8 cellular contexts compared by ENCODE assay signal in genomic region chr7:101815826-101816488, GRCh38. TPM values are rescaled to one million over a fixed set of nuclear protein-coding genes. Genes with fewer than 3 reads are reported as not detected.
DNase-seq lines count a peak whose midpoint lies in the region; ATAC-seq and TF ChIP-seq lines count a peak whose summit lies in the region.

No MANE protein-coding gene starts in this region.

- peaks cover 6% of the 10 kb centered on the region for H4K20me1 ChIP-seq in KMS-11 (ENCODE audit: insufficient read depth)

- H3K4me1 ChIP-seq in KMS-11 (ENCODE audit: low read depth, poor library complexity, severe bottlenecking) (peaks cover 18% of the 10 kb centered on the region), gastroesophageal sphincter (peaks cover 0 to 52% (median 12%) of the 10 kb centered on the region in 3 donors), testis (peaks cover 12% of the 10 kb centered on the region)

- no peak overlapping the region for H3K4me2 ChIP-seq in KMS-11

- peak overlapping the region; percentile 35; the same call in 1 of the 2 replicates for H2AFZ ChIP-seq in KMS-11 (ENCODE audit: low read depth)

- peaks cover 35% of the 10 kb centered on the region for H3K79me2 ChIP-seq in KMS-11 (ENCODE audit: insufficient read depth, low read depth)

- H3K4me3 ChIP-seq in KMS-11 (IDR thresholded peaks at IDR 0.05; ENCODE audit: insufficient read depth, low read depth, low read length) (no peak overlapping the region), gastroesophageal sphincter (peak overlapping the region; percentile 54 to 93), testis (peak overlapping the region; percentile 64 to 70)

- TF ChIP-seq CTCF in KMS-11 (conservative IDR thresholded peaks at IDR 0.05; ENCODE audit: low read depth, low read length): no peak
- TF ChIP-seq CTCF in gastroesophageal sphincter (IDR thresholded peaks at IDR 0.05): peak in 3 of 4 experiments; percentile 35 to 62 (median 36)
- TF ChIP-seq CTCF in testis (IDR thresholded peaks at IDR 0.05): peak in 1 of 3 experiments; percentile 33

- DNase-seq in DMS114 treated with DMSO at 0.1 percent for 48 hours (lab: John Stamatoyannopoulos, UW; ENCODE audit: unreplicated experiment) (peak; percentile 51), activated gamma-delta T cell treated with Interleukin-2 at 50 U/mL for 16 hours (peak; percentile 62), nucleus accumbens (lab: John Stamatoyannopoulos, UW) (peak in 45 of 56 donors; percentile 11 to 76 (median 52)), testis (peak; percentile 66)

- peak; percentile 68 for TF ChIP-seq POLR2A in Raji (IDR thresholded peaks at IDR 0.05; ENCODE audit: insufficient read depth, low read depth, low read length)
- peak in 1 of 2 donors; percentile 18 for TF ChIP-seq POLR2A in gastroesophageal sphincter (IDR thresholded peaks at IDR 0.05)
- no peak for TF ChIP-seq POLR2A in testis (IDR thresholded peaks at IDR 0.05)

- H3K27ac ChIP-seq in KMS-11 (peak overlapping the region; percentile 42; the same call in 1 of the 2 replicates), gastroesophageal sphincter (peak overlapping the region; percentile 2 to 92 (median 84)), testis (peak overlapping the region in 1 of 2 donors; percentile 82)

- H3K36me3 ChIP-seq in KMS-11 (ENCODE audit: insufficient read depth) (no peaks in the 10 kb centered on the region), gastroesophageal sphincter (no peaks in the 10 kb centered on the region), testis (ENCODE audit: low read depth, missing control alignments) (no peaks in the 10 kb centered on the region)

- H3K9me3 ChIP-seq in gastroesophageal sphincter: no peaks in the 10 kb centered on the region
- no peaks in the 10 kb centered on the region for H3K9me3 ChIP-seq in testis

- intact Hi-C loops in testis (cut with DNase I; ENCODE audit: low total_unique reads): no loop called here

- no peak for TF ChIP-seq EP300 in gastroesophageal sphincter (IDR thresholded peaks at IDR 0.05)

- H3K9ac ChIP-seq in KMS-11: peak overlapping the region; percentile 70; the same call in 1 of the 2 replicates

- no CpG with 5 or more reads among the region's 88 CpGs for WGBS in gastroesophageal sphincter (ENCODE audit: low coverage in 1 of 2), 2 donors
- WGBS in testis, 2 donors: 1% methylated on average over 56 of the region's 88 CpGs; no CpG with 5 or more reads in 1 of the 2 donors

- H3K27me3 ChIP-seq in KMS-11 (ENCODE audit: insufficient read depth, low read depth) (no peaks in the 10 kb centered on the region), gastroesophageal sphincter (no peaks in the 10 kb centered on the region), testis (no peaks in the 10 kb centered on the region)

- ATAC-seq in GM21529 (IDR thresholded peaks at IDR 0.05; ENCODE audit: unreplicated experiment) (peak; percentile 58), gastroesophageal sphincter (peak; percentile 88)

RNA-seq across cellular contexts. Expression of gene CUX1, which starts 1.5 kb away (rescaled TPM):
- total RNA-seq in gastroesophageal sphincter: 100 to 1,000 TPM in 2 of 4 donors, 10 to 100 TPM in 2; 84.4 to 134 (median 110) TPM
- total RNA-seq in testis: 10 to 100 TPM; 43.1 to 46.3 TPM
- 30.8 TPM for polyA plus RNA-seq in testis (ENCODE audit: insufficient read depth, low read depth, low replicate concordance)
